In genomic region chr16:21083729-21084268, GRCh38 we compare ENCODE assay signal across 9 cellular contexts.
A peak's percentile ranks its signal among the peaks of the same experiment; 100 is the strongest.
DNase-seq lines count a peak whose midpoint lies in the region; ATAC-seq, FAIRE-seq and TF ChIP-seq lines count a peak whose summit lies in the region.
"Had no signal": no experiment of that assay in that cellular context is flagged by ENCODE, and none has a peak within 500 bp of the region (broad histone marks: within the 10 kb centered on the region; RNA-seq: fewer than 3 reads in every experiment).

No MANE protein-coding gene starts in this region.

- H2BK15ac ChIP-seq in H1 (ENCODE audit: low read length) (0 out of 2 replicates have a peak overlapping the region, but pooled peaks have one; percentile 19), mesenchymal stem cell (ENCODE audit: low read depth, poor library complexity, severe bottlenecking) (no peak overlapping the region)

- no peak overlapping the region for H2BK120ac ChIP-seq in H1 (replicated peaks; ENCODE audit: low read depth, low read length)
- H2BK120ac ChIP-seq in mesenchymal stem cell (ENCODE audit: low read depth, low read length): no peak overlapping the region

- no peak overlapping the region; the same call in 1 of the 2 replicates for H4K8ac ChIP-seq in H1 (ENCODE audit: extremely low read depth, insufficient read depth, low read length)
- peak overlapping the region; percentile 50 for H4K8ac ChIP-seq in mesenchymal stem cell (ENCODE audit: low read length)

- H4K20me1 ChIP-seq in H1 (replicated peaks in 1 of 2; ENCODE audit: control insufficient read depth in 1 of 2, insufficient read depth in 2 of 2, low read length in 2 of 2): no peaks in the 10 kb centered on the region

- CTCF ChIA-PET in H1 (lab: Charles Lee; ENCODE audit: partially characterized antibody): interaction anchor here (0.6 to 11.5 kb wide), 14 partner anchors 8 to 250 kb away, joined by 3 to 125 read pairs (median 3); partner anchors contain the start of genes DCUN1D3 and LYRM1

- 25% methylated on average over 6 of the region's 6 CpGs; no CpG with 5 or more reads in 1 of the 2 experiments for WGBS in H1 (ENCODE audit: extremely low coverage in 1 of 2, insufficient coverage in 1 of 2, insufficient read length in 1 of 2, insufficient replicate concordance in 2 of 2, low coverage in 1 of 2, low lambda C conversion rate in 2 of 2, missing lambda C conversion rate in 1 of 2), 2 experiments
- WGBS in mesenchymal stem cell: 28% methylated on average over 5 of the region's 6 CpGs

- TF ChIP-seq CTCF in H1 (IDR thresholded peaks at IDR 0.05; ENCODE audit: control extremely low read depth in 1 of 3, insufficient read depth in 1 of 3, low read depth in 1 of 3, low read length in 3 of 3): peak; percentile 76 to 83 (median 83)

- FAIRE-seq in H1 (lab: Jason Lieb, UNC): peak; percentile 82
- FAIRE-seq: islet of Langerhans had no signal

- H4K91ac ChIP-seq in H1 (replicated peaks; ENCODE audit: insufficient read length, low read length): no peak overlapping the region
- no peak overlapping the region for H4K91ac ChIP-seq in mesenchymal stem cell (ENCODE audit: low read length)

- peak; percentile 14 for DNase-seq in NK-92 treated with Interleukin-12 subunit alpha and Interleukin-12 subunit beta, amount 100 ng/mL, for 24 hours (lab: John Stamatoyannopoulos, UW)
- DNase-seq in NK-92 (lab: John Stamatoyannopoulos, UW; ENCODE audit: unreplicated experiment): no peak
- DNase-seq in NCI-H2227 treated with DMSO at 0.1 percent for 48 hours (lab: John Stamatoyannopoulos, UW): peak; percentile 11
- peak; percentile 59 to 65 for DNase-seq in activated CD4-positive, alpha-beta T cell treated with anti-CD3 and anti-CD28 coated beads, Interleukin-2, amount 50 U/mL, for 48 hours
- DNase-seq in H1 (ENCODE audit: low read depth in 1 of 2, low spot score in 2 of 2): peak; percentile 47 to 90
- DNase-seq in mesenchymal stem cell: peak; percentile 55
- peak; percentile 74 for DNase-seq in stimulated activated CD8-positive, alpha-beta memory T cell treated with anti-CD3 and anti-CD28 coated beads, Interleukin-4, amount 100 ng/mL, for 48 hours

- no peaks in the 10 kb centered on the region for H3K36me3 ChIP-seq in H1 (ENCODE audit: control insufficient read depth in 2 of 4, insufficient read depth in 4 of 4, low read length in 3 of 4)
- no peaks in the 10 kb centered on the region for H3K36me3 ChIP-seq in mesenchymal stem cell (ENCODE audit: control insufficient read depth in 1 of 2, insufficient read depth in 2 of 2, low read depth in 1 of 2, low read length in 2 of 2)

- POLR2A ChIA-PET in H1 (lab: Charles Lee; ENCODE audit: partially characterized antibody): interaction anchor here (0.9 kb wide), 1 partner anchor 277 kb away, joined by 3 read pairs; the partner anchor contains the start of genes ERI2 and REXO5

- H3K4me2 ChIP-seq in H1 (ENCODE audit: insufficient read depth in 1 of 2, low read depth in 2 of 2, low read length in 2 of 2): no peak overlapping the region
- no peak overlapping the region for H3K4me2 ChIP-seq in mesenchymal stem cell (ENCODE audit: low read length, poor library complexity, severe bottlenecking)

- H3K4ac ChIP-seq in H1 (replicated peaks; ENCODE audit: insufficient read length, low read depth, low read length) (no peak overlapping the region), mesenchymal stem cell (ENCODE audit: low read depth in 1 of 2, low read length in 2 of 2) (no peak overlapping the region)

- no peaks in the 10 kb centered on the region for H3K9me3 ChIP-seq in H1 (ENCODE audit: insufficient read depth in 2 of 2, low read depth in 1 of 2, low read length in 1 of 2)
- H3K9me3 ChIP-seq in mesenchymal stem cell (ENCODE audit: control insufficient read depth, low read length): no peaks in the 10 kb centered on the region

- H3K23ac ChIP-seq in H1 (ENCODE audit: insufficient read length) (no peak overlapping the region), mesenchymal stem cell (ENCODE audit: low read length in 2 of 2) (no peak overlapping the region)

- no peak overlapping the region for H3K4me3 ChIP-seq in H1 (ENCODE audit: extremely low read depth in 1 of 4, insufficient read depth in 2 of 4, low read depth in 3 of 4, low read length in 4 of 4)
- H3K4me3 ChIP-seq in mesenchymal stem cell (ENCODE audit: insufficient read depth in 1 of 2, low read depth in 1 of 2, low read length in 2 of 2): no peak overlapping the region

- no peak overlapping the region for H3K56ac ChIP-seq in H1 (replicated peaks; ENCODE audit: insufficient read length, low read depth, low read length)

- H3K14ac ChIP-seq in H1 (ENCODE audit: insufficient read length): no peak overlapping the region
- no peak overlapping the region for H3K14ac ChIP-seq in mesenchymal stem cell (ENCODE audit: low read length in 2 of 2)

- H3K79me1 ChIP-seq in H1 (ENCODE audit: low read depth, low read length) (no peaks in the 10 kb centered on the region), mesenchymal stem cell (replicated peaks; ENCODE audit: low read length, poor library complexity, severe bottlenecking) (no peaks in the 10 kb centered on the region)

- ATAC-seq in HG03520 (IDR thresholded peaks at IDR 0.05; ENCODE audit: unreplicated experiment): no peak

- no peak overlapping the region for H2BK20ac ChIP-seq in H1 (ENCODE audit: low read length)

- no peaks in the 10 kb centered on the region for H3K23me2 ChIP-seq in H1 (ENCODE audit: low read depth, low read length)

- no peak overlapping the region for H4K5ac ChIP-seq in H1 (ENCODE audit: insufficient read length, low read depth, low read length)

- peak; percentile 95 to 96 for TF ChIP-seq RAD21 in H1 (IDR thresholded peaks at IDR 0.05 in 1 of 2, conservative IDR thresholded peaks at IDR 0.05 in 1 of 2; ENCODE audit: low read depth in 2 of 2, low read length in 2 of 2)

- H3K27ac ChIP-seq in H1 (ENCODE audit: low read depth, low read length) (no peak overlapping the region), mesenchymal stem cell (ENCODE audit: low read length, poor library complexity, severe bottlenecking) (no peak overlapping the region)

- no peaks in the 10 kb centered on the region for H3K79me2 ChIP-seq in H1 (ENCODE audit: control insufficient read depth in 1 of 2, insufficient read depth in 2 of 2, low read length in 2 of 2)

- H3K27me3 ChIP-seq in H1 (replicated peaks in 1 of 4; ENCODE audit: control insufficient read depth in 3 of 4, extremely low read depth in 1 of 4, insufficient read depth in 3 of 4, low read length in 3 of 4) (no peaks in the 10 kb centered on the region), mesenchymal stem cell (ENCODE audit: control insufficient read depth in 1 of 2, insufficient read depth in 1 of 2, low read length in 2 of 2) (no peaks in the 10 kb centered on the region)

- no peak overlapping the region for H3K9ac ChIP-seq in H1 (replicated peaks in 1 of 4; ENCODE audit: extremely low read depth in 1 of 4, low read depth in 3 of 4, low read length in 3 of 4)
- H3K9ac ChIP-seq in mesenchymal stem cell (ENCODE audit: low read length): no peak overlapping the region

- H3K18ac ChIP-seq in H1 (ENCODE audit: extremely low read depth, low read length): no peak overlapping the region
- H3K18ac ChIP-seq in mesenchymal stem cell (ENCODE audit: low read depth in 1 of 2, low read length in 2 of 2): no peak overlapping the region

- peak overlapping the region; percentile 47 for H2AFZ ChIP-seq in H1 (ENCODE audit: low read length)
- H2AFZ ChIP-seq in mesenchymal stem cell (ENCODE audit: low read depth, low read length): no peak overlapping the region

- no peak overlapping the region for H2AK5ac ChIP-seq in H1 (ENCODE audit: low read depth, low read length)
- peak overlapping the region; percentile 39 for H2AK5ac ChIP-seq in mesenchymal stem cell (ENCODE audit: low read length, severe bottlenecking)

- H2BK12ac ChIP-seq in H1 (ENCODE audit: low read depth, low read length): no peak overlapping the region
- no peak overlapping the region for H2BK12ac ChIP-seq in mesenchymal stem cell (ENCODE audit: low read length in 2 of 2)

- TF ChIP-seq POLR2A in H1 (IDR thresholded peaks at IDR 0.05; ENCODE audit: control extremely low read depth in 1 of 2, low read depth in 2 of 2, low read length in 2 of 2): no peak

- 0 out of 3 replicates have a peak, but pooled peaks of 1 of the 2 experiments have one; percentile 5 for TF ChIP-seq EP300 in H1 (IDR thresholded peaks at IDR 0.05; ENCODE audit: borderline replicate concordance in 1 of 2, low read depth in 2 of 2, low read length in 2 of 2)

- H2BK5ac ChIP-seq in H1 (ENCODE audit: low read depth, low read length): no peak overlapping the region
- H2BK5ac ChIP-seq in mesenchymal stem cell (ENCODE audit: low read depth, low read length, poor library complexity, severe bottlenecking): peak overlapping the region; percentile 24

- H3K4me1 ChIP-seq in H1 (replicated peaks in 1 of 4; ENCODE audit: control insufficient read depth in 3 of 4, insufficient read depth in 4 of 4, low read length in 3 of 4): no peaks in the 10 kb centered on the region
- H3K4me1 ChIP-seq in mesenchymal stem cell (ENCODE audit: control insufficient read depth, insufficient read depth, low read depth, low read length): no peaks in the 10 kb centered on the region

TF ChIP-seq in H1, 55 proteins besides CTCF, POLR2A, EP300 and RAD21 (continues in another document):
- no peak for TF ChIP-seq ATF3 (IDR thresholded peaks at IDR 0.05; ENCODE audit: insufficient read depth, low read depth, low read length)
- TF ChIP-seq CREB1 (IDR thresholded peaks at IDR 0.05): no peak
